10 cellular contexts compared by ENCODE assay signal in genomic region chr15:22780267-22780666, GRCh38. TPM values are rescaled to one million over a fixed set of nuclear protein-coding genes. Genes with fewer than 3 reads are reported as not detected.
DNase-seq lines count a peak whose midpoint lies in the region; ATAC-seq lines count a peak whose summit lies in the region.
"Had no signal": no experiment of that assay in that cellular context is flagged by ENCODE, and none has a peak within 500 bp of the region (broad histone marks: within the 10 kb centered on the region; RNA-seq: fewer than 3 reads in every experiment).

No MANE protein-coding gene starts in this region.

- POLR2A ChIA-PET in activated CD4-positive, alpha-beta T cell treated with anti-CD3 and anti-CD28 coated beads for 36 hours (lab: Charles Lee) = no interaction called here

- peak overlapping the region; percentile 54 for H3K27ac ChIP-seq in epithelial cell of prostate
- H3K27ac ChIP-seq: upper lobe of left lung had no signal

- peak overlapping the region; percentile 24 for H3K27ac Mint-ChIP-seq in activated CD4-positive, alpha-beta T cell treated with anti-CD3 and anti-CD28 coated beads for 36 hours

- CTCF ChIA-PET in activated CD4-positive, alpha-beta T cell treated with anti-CD3 and anti-CD28 coated beads for 36 hours (lab: Charles Lee) = no interaction called here

- H3K36me3 Mint-ChIP-seq in activated CD4-positive, alpha-beta T cell treated with anti-CD3 and anti-CD28 coated beads for 36 hours (ENCODE audit: low read depth) = no peaks in the 10 kb centered on the region

- intact Hi-C loops in activated CD4-positive, alpha-beta T cell treated with anti-CD3 and anti-CD28 coated beads for 36 hours (cut with DNase I, micrococcal nuclease) = loop anchor here in 1 of 2 experiments (2.0 kb wide), 1 partner anchor 17 kb away; no protein-coding TSS in a partner anchor

- no peaks in the 10 kb centered on the region for H3K9me3 Mint-ChIP-seq in activated CD4-positive, alpha-beta T cell treated with anti-CD3 and anti-CD28 coated beads for 36 hours (ENCODE audit: low read depth)

- peak; percentile 35 for DNase-seq in activated CD4-positive, alpha-beta T cell treated with anti-CD3 and anti-CD28 coated beads for 36 hours
- no peak for DNase-seq in activated CD4-positive, alpha-beta T cell treated with anti-CD3 and anti-CD28 coated beads, Interleukin-2, amount 50 U/mL, for 1 hour
- DNase-seq in epithelial cell of prostate (ENCODE audit: low read depth, low spot score) (peak; percentile 18), inferior parietal cortex (ENCODE audit: extremely low spot score) (no peak), islet precursor cell (no peak), retina (no peak)
- DNase-seq: RPMI8226, upper lobe of left lung had no signal

- peaks cover 41% of the 10 kb centered on the region for H3K4me1 Mint-ChIP-seq in activated CD4-positive, alpha-beta T cell treated with anti-CD3 and anti-CD28 coated beads for 36 hours

- ATAC-seq in activated CD4-positive, alpha-beta T cell treated with anti-CD3 and anti-CD28 coated beads for 36 hours = peak; percentile 92
- ATAC-seq in GM21576 (IDR thresholded peaks at IDR 0.05; ENCODE audit: unreplicated experiment) (peak; percentile 61), HG03469 (IDR thresholded peaks at IDR 0.05; ENCODE audit: unreplicated experiment) (peak; percentile 71)

- no peak overlapping the region for H3K4me3 Mint-ChIP-seq in activated CD4-positive, alpha-beta T cell treated with anti-CD3 and anti-CD28 coated beads for 36 hours

- no peaks in the 10 kb centered on the region for H3K27me3 Mint-ChIP-seq in activated CD4-positive, alpha-beta T cell treated with anti-CD3 and anti-CD28 coated beads for 36 hours

RNA-seq across cellular contexts. Expression of gene NIPA1, which starts 6.2 kb away (rescaled TPM):
- total RNA-seq in activated CD4-positive, alpha-beta T cell treated with anti-CD3 and anti-CD28 coated beads for 36 hours = 10 to 100 TPM; 10.6 to 12.2 TPM

RNA-seq across cellular contexts. Expression of gene NIPA2, which starts 58.2 kb away (rescaled TPM):
- 10 to 100 TPM; 42.6 to 61.4 TPM for total RNA-seq in activated CD4-positive, alpha-beta T cell treated with anti-CD3 and anti-CD28 coated beads for 36 hours

Comparison
In these comparisons a context has a peak if more than half of its experiments do, and no peak if none do; other contexts are left out.
1. DNase-seq: peak in activated CD4-positive, alpha-beta T cell treated with anti-CD3 and anti-CD28 coated beads for 36 hours (single experiment) and epithelial cell of prostate (single experiment); none in activated CD4-positive, alpha-beta T cell treated with anti-CD3 and anti-CD28 coated beads, Interleukin-2, amount 50 U/mL, for 1 hour (single experiment), inferior parietal cortex (single experiment), islet precursor cell (single experiment) and retina (single experiment).
2. Peak in every context shown above with its lines, with median percentiles within 50 percentile points of each other: ATAC-seq.